In genomic region chr6:7532232-7532631, GRCh38 we compare ENCODE assay signal across 1 cellular context.
TF ChIP-seq lines count a peak whose summit lies in the region.

No MANE protein-coding gene starts in this region.

TF ChIP-seq in GM23338, 12 proteins besides CTCF, POLR2A, EP300 and RAD21:
- TF ChIP-seq, protein P1, sequence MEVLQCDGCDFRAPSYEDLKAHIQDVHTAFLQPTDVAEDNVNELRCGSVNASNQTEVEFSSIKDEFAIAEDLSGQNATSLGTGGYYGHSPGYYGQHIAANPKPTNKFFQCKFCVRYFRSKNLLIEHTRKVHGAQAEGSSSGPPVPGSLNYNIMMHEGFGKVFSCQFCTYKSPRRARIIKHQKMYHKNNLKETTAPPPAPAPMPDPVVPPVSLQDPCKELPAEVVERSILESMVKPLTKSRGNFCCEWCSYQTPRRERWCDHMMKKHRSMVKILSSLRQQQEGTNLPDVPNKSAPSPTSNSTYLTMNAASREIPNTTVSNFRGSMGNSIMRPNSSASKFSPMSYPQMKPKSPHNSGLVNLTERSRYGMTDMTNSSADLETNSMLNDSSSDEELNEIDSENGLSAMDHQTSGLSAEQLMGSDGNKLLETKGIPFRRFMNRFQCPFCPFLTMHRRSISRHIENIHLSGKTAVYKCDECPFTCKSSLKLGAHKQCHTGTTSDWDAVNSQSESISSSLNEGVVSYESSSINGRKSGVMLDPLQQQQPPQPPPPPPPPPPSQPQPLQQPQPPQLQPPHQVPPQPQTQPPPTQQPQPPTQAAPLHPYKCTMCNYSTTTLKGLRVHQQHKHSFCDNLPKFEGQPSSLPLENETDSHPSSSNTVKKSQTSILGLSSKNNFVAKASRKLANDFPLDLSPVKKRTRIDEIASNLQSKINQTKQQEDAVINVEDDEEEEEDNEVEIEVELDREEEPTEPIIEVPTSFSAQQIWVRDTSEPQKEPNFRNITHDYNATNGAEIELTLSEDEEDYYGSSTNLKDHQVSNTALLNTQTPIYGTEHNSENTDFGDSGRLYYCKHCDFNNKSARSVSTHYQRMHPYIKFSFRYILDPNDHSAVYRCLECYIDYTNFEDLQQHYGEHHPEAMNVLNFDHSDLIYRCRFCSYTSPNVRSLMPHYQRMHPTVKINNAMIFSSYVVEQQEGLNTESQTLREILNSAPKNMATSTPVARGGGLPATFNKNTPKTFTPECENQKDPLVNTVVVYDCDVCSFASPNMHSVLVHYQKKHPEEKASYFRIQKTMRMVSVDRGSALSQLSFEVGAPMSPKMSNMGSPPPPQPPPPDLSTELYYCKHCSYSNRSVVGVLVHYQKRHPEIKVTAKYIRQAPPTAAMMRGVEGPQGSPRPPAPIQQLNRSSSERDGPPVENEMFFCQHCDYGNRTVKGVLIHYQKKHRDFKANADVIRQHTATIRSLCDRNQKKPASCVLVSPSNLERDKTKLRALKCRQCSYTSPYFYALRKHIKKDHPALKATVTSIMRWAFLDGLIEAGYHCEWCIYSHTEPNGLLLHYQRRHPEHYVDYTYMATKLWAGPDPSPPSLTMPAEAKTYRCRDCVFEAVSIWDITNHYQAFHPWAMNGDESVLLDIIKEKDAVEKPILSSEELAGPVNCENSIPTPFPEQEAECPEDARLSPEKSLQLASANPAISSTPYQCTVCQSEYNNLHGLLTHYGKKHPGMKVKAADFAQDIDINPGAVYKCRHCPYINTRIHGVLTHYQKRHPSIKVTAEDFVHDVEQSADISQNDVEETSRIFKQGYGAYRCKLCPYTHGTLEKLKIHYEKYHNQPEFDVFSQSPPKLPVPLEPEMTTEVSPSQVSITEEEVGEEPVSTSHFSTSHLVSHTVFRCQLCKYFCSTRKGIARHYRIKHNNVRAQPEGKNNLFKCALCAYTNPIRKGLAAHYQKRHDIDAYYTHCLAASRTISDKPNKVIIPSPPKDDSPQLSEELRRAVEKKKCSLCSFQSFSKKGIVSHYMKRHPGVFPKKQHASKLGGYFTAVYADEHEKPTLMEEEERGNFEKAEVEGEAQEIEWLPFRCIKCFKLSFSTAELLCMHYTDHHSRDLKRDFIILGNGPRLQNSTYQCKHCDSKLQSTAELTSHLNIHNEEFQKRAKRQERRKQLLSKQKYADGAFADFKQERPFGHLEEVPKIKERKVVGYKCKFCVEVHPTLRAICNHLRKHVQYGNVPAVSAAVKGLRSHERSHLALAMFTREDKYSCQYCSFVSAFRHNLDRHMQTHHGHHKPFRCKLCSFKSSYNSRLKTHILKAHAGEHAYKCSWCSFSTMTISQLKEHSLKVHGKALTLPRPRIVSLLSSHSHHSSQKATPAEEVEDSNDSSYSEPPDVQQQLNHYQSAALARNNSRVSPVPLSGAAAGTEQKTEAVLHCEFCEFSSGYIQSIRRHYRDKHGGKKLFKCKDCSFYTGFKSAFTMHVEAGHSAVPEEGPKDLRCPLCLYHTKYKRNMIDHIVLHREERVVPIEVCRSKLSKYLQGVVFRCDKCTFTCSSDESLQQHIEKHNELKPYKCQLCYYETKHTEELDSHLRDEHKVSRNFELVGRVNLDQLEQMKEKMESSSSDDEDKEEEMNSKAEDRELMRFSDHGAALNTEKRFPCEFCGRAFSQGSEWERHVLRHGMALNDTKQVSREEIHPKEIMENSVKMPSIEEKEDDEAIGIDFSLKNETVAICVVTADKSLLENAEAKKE (CRISPR knock-in tag; IDR thresholded peaks at IDR 0.05), result no peak
- TF ChIP-seq CREB1 (CRISPR knock-in tag; IDR thresholded peaks at IDR 0.05; ENCODE audit: low read depth), result no peak
- TF ChIP-seq NANOG (IDR thresholded peaks at IDR 0.05; ENCODE audit: borderline replicate concordance), result no peak
- TF ChIP-seq, protein P2, sequence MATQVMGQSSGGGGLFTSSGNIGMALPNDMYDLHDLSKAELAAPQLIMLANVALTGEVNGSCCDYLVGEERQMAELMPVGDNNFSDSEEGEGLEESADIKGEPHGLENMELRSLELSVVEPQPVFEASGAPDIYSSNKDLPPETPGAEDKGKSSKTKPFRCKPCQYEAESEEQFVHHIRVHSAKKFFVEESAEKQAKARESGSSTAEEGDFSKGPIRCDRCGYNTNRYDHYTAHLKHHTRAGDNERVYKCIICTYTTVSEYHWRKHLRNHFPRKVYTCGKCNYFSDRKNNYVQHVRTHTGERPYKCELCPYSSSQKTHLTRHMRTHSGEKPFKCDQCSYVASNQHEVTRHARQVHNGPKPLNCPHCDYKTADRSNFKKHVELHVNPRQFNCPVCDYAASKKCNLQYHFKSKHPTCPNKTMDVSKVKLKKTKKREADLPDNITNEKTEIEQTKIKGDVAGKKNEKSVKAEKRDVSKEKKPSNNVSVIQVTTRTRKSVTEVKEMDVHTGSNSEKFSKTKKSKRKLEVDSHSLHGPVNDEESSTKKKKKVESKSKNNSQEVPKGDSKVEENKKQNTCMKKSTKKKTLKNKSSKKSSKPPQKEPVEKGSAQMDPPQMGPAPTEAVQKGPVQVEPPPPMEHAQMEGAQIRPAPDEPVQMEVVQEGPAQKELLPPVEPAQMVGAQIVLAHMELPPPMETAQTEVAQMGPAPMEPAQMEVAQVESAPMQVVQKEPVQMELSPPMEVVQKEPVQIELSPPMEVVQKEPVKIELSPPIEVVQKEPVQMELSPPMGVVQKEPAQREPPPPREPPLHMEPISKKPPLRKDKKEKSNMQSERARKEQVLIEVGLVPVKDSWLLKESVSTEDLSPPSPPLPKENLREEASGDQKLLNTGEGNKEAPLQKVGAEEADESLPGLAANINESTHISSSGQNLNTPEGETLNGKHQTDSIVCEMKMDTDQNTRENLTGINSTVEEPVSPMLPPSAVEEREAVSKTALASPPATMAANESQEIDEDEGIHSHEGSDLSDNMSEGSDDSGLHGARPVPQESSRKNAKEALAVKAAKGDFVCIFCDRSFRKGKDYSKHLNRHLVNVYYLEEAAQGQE (IDR thresholded peaks at IDR 0.05; ENCODE audit: unreplicated experiment), result no peak
- TF ChIP-seq STAT1 (IDR thresholded peaks at IDR 0.05; ENCODE audit: unreplicated experiment), result no peak
- no peak for TF ChIP-seq ZNF331 (CRISPR knock-in tag; IDR thresholded peaks at IDR 0.05; ENCODE audit: low read depth)
- TF ChIP-seq EZH2phosphoT487 (IDR thresholded peaks at IDR 0.05; ENCODE audit: unreplicated experiment), result no peak
- no peak for TF ChIP-seq POLR2AphosphoS5 (IDR thresholded peaks at IDR 0.05; ENCODE audit: low read depth)
- no peak for TF ChIP-seq ZNF114 (CRISPR knock-in tag; IDR thresholded peaks at IDR 0.05)
- TF ChIP-seq ETS1 (IDR thresholded peaks at IDR 0.05), result no peak
- TF ChIP-seq EZH2 (IDR thresholded peaks at IDR 0.05; ENCODE audit: low read depth, unreplicated experiment), result no peak
- no peak for TF ChIP-seq JUNB (IDR thresholded peaks at IDR 0.05; ENCODE audit: unreplicated experiment)
